34 cellular contexts compared by ENCODE assay signal in genomic region chr15:77969055-77969454, GRCh38.
"Had no signal": no experiment of that assay in that cellular context is flagged by ENCODE, and none has a peak within 500 bp of the region (broad histone marks: within the 10 kb centered on the region; RNA-seq: fewer than 3 reads in every experiment).

No MANE protein-coding gene starts in this region.

- H3K27me3 ChIP-seq: MG63 had no signal

- H3K9me3 ChIP-seq: MG63 had no signal

- H3K4me3 ChIP-seq: MG63 had no signal

- H3K36me3 ChIP-seq: MG63 had no signal

- H3K27ac ChIP-seq: KMS-11 had no signal

- DNase-seq: Karpas-422, Kasumi-1, MG63, MM.1S, MV-4-11, NCI-H1048, NCI-H1092, NCI-H1092 treated with DMSO at 0.1 percent for 48 hours, NCI-H1105, NCI-H1105 treated with DMSO at 0.1 percent for 48 hours, NCI-H1417, NCI-H1417 treated with DMSO at 0.1 percent for 48 hours, NCI-H1436, NCI-H1436 treated with DMSO at 0.1 percent for 48 hours, NCI-H146, NCI-H1694 treated with DMSO at 0.1 percent for 48 hours, NCI-H187, NCI-H187 treated with DMSO at 0.1 percent for 48 hours, NCI-H1930, NCI-H2029, NCI-H2029 treated with DMSO at 0.1 percent for 48 hours, NCI-H2081, NCI-H2081 treated with DMSO at 0.1 percent for 48 hours, NCI-H2107, NCI-H2171, NCI-H2171 treated with DMSO at 0.1 percent for 48 hours, NCI-H2227 treated with DMSO at 0.1 percent for 48 hours, NCI-H226, NCI-H345, NCI-H446, NCI-H446 treated with DMSO at 0.1 percent for 48 hours, NCI-H510A, NCI-H510A treated with DMSO at 0.1 percent for 48 hours had no signal
